ENCODE assay signal across 1 cellular context in the genomic region with DNA sequence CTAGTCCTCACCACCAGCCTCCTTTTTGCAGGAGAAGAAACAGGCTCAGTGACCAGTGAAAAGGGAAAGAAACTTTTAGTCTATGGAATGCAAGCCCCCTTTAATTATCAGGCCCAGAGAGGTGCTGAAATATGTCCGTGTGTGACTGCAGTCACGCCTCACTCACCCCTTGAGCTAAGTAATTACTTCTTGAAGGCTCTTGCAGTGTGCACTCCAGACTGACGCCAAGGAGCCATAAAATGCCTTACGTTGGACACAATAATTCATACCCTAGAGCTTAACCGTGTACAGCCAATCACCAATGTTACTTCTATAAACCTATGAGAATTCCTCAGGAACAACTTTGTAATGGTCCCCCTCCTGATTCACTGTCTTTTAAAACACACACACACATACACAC.
TF ChIP-seq lines count a peak whose summit lies in the region.

No MANE protein-coding gene starts in this region.

TF ChIP-seq in GM23338, 12 proteins besides CTCF, POLR2A, EP300 and RAD21 (continued from another document):
- TF ChIP-seq, protein P1, sequence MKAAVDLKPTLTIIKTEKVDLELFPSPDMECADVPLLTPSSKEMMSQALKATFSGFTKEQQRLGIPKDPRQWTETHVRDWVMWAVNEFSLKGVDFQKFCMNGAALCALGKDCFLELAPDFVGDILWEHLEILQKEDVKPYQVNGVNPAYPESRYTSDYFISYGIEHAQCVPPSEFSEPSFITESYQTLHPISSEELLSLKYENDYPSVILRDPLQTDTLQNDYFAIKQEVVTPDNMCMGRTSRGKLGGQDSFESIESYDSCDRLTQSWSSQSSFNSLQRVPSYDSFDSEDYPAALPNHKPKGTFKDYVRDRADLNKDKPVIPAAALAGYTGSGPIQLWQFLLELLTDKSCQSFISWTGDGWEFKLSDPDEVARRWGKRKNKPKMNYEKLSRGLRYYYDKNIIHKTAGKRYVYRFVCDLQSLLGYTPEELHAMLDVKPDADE (IDR thresholded peaks at IDR 0.05) = no peak
- TF ChIP-seq ZNF331 (CRISPR knock-in tag; IDR thresholded peaks at IDR 0.05; ENCODE audit: low read depth) = no peak
- TF ChIP-seq, protein P2, sequence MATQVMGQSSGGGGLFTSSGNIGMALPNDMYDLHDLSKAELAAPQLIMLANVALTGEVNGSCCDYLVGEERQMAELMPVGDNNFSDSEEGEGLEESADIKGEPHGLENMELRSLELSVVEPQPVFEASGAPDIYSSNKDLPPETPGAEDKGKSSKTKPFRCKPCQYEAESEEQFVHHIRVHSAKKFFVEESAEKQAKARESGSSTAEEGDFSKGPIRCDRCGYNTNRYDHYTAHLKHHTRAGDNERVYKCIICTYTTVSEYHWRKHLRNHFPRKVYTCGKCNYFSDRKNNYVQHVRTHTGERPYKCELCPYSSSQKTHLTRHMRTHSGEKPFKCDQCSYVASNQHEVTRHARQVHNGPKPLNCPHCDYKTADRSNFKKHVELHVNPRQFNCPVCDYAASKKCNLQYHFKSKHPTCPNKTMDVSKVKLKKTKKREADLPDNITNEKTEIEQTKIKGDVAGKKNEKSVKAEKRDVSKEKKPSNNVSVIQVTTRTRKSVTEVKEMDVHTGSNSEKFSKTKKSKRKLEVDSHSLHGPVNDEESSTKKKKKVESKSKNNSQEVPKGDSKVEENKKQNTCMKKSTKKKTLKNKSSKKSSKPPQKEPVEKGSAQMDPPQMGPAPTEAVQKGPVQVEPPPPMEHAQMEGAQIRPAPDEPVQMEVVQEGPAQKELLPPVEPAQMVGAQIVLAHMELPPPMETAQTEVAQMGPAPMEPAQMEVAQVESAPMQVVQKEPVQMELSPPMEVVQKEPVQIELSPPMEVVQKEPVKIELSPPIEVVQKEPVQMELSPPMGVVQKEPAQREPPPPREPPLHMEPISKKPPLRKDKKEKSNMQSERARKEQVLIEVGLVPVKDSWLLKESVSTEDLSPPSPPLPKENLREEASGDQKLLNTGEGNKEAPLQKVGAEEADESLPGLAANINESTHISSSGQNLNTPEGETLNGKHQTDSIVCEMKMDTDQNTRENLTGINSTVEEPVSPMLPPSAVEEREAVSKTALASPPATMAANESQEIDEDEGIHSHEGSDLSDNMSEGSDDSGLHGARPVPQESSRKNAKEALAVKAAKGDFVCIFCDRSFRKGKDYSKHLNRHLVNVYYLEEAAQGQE (IDR thresholded peaks at IDR 0.05; ENCODE audit: unreplicated experiment) = no peak
